ENCODE assay signal across 2 cellular contexts in the genomic region with DNA sequence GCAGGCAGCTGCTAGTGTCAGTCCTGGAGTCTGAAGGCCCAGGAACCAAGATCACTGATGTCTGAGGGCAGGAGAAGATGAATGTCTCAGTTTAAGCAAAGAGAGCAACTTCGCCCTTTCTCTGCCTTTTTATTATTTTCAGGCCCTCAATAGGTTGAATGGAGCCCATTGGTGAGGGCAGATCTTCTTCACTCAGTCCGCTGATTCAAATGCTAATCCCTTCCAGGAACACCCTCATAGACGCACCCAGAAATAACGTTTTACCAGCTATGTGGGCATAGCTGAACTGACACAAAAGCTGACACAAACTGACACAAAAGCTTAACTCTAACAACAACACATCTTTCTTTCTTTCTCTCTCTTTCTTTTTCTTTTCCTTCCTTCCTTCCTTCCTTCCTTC.
TF ChIP-seq lines count a peak whose summit lies in the region.

No MANE protein-coding gene starts in this region.

TF ChIP-seq in H1, 55 proteins besides CTCF, POLR2A, EP300 and RAD21 (continued from another document):
- TF ChIP-seq, protein P1, sequence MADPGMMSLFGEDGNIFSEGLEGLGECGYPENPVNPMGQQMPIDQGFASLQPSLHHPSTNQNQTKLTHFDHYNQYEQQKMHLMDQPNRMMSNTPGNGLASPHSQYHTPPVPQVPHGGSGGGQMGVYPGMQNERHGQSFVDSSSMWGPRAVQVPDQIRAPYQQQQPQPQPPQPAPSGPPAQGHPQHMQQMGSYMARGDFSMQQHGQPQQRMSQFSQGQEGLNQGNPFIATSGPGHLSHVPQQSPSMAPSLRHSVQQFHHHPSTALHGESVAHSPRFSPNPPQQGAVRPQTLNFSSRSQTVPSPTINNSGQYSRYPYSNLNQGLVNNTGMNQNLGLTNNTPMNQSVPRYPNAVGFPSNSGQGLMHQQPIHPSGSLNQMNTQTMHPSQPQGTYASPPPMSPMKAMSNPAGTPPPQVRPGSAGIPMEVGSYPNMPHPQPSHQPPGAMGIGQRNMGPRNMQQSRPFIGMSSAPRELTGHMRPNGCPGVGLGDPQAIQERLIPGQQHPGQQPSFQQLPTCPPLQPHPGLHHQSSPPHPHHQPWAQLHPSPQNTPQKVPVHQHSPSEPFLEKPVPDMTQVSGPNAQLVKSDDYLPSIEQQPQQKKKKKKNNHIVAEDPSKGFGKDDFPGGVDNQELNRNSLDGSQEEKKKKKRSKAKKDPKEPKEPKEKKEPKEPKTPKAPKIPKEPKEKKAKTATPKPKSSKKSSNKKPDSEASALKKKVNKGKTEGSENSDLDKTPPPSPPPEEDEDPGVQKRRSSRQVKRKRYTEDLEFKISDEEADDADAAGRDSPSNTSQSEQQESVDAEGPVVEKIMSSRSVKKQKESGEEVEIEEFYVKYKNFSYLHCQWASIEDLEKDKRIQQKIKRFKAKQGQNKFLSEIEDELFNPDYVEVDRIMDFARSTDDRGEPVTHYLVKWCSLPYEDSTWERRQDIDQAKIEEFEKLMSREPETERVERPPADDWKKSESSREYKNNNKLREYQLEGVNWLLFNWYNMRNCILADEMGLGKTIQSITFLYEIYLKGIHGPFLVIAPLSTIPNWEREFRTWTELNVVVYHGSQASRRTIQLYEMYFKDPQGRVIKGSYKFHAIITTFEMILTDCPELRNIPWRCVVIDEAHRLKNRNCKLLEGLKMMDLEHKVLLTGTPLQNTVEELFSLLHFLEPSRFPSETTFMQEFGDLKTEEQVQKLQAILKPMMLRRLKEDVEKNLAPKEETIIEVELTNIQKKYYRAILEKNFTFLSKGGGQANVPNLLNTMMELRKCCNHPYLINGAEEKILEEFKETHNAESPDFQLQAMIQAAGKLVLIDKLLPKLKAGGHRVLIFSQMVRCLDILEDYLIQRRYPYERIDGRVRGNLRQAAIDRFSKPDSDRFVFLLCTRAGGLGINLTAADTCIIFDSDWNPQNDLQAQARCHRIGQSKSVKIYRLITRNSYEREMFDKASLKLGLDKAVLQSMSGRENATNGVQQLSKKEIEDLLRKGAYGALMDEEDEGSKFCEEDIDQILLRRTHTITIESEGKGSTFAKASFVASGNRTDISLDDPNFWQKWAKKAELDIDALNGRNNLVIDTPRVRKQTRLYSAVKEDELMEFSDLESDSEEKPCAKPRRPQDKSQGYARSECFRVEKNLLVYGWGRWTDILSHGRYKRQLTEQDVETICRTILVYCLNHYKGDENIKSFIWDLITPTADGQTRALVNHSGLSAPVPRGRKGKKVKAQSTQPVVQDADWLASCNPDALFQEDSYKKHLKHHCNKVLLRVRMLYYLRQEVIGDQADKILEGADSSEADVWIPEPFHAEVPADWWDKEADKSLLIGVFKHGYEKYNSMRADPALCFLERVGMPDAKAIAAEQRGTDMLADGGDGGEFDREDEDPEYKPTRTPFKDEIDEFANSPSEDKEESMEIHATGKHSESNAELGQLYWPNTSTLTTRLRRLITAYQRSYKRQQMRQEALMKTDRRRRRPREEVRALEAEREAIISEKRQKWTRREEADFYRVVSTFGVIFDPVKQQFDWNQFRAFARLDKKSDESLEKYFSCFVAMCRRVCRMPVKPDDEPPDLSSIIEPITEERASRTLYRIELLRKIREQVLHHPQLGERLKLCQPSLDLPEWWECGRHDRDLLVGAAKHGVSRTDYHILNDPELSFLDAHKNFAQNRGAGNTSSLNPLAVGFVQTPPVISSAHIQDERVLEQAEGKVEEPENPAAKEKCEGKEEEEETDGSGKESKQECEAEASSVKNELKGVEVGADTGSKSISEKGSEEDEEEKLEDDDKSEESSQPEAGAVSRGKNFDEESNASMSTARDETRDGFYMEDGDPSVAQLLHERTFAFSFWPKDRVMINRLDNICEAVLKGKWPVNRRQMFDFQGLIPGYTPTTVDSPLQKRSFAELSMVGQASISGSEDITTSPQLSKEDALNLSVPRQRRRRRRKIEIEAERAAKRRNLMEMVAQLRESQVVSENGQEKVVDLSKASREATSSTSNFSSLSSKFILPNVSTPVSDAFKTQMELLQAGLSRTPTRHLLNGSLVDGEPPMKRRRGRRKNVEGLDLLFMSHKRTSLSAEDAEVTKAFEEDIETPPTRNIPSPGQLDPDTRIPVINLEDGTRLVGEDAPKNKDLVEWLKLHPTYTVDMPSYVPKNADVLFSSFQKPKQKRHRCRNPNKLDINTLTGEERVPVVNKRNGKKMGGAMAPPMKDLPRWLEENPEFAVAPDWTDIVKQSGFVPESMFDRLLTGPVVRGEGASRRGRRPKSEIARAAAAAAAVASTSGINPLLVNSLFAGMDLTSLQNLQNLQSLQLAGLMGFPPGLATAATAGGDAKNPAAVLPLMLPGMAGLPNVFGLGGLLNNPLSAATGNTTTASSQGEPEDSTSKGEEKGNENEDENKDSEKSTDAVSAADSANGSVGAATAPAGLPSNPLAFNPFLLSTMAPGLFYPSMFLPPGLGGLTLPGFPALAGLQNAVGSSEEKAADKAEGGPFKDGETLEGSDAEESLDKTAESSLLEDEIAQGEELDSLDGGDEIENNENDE (IDR thresholded peaks at IDR 0.05; ENCODE audit: insufficient replicate concordance, low read length) = no peak
- no peak for TF ChIP-seq NANOG (IDR thresholded peaks at IDR 0.05; ENCODE audit: insufficient read depth, low read depth, low read length, poor library complexity, severe bottlenecking)
- TF ChIP-seq PHF8 (conservative IDR thresholded peaks at IDR 0.05; ENCODE audit: low read depth, low read length) = no peak
TF ChIP-seq in H1: peak in this region for 0.

TF ChIP-seq in HEK293T, 16 proteins besides CTCF, POLR2A, EP300 and RAD21 (continued from another document):
- TF ChIP-seq BHLHE40 (IDR thresholded peaks at IDR 0.05; ENCODE audit: borderline replicate concordance) (no peak), L3MBTL2 (conservative IDR thresholded peaks at IDR 0.05) (no peak), CTBP1 (IDR thresholded peaks at IDR 0.05; ENCODE audit: borderline replicate concordance) (no peak), NFRKB (IDR thresholded peaks at IDR 0.05) (no peak)
- TF ChIP-seq, protein P2, sequence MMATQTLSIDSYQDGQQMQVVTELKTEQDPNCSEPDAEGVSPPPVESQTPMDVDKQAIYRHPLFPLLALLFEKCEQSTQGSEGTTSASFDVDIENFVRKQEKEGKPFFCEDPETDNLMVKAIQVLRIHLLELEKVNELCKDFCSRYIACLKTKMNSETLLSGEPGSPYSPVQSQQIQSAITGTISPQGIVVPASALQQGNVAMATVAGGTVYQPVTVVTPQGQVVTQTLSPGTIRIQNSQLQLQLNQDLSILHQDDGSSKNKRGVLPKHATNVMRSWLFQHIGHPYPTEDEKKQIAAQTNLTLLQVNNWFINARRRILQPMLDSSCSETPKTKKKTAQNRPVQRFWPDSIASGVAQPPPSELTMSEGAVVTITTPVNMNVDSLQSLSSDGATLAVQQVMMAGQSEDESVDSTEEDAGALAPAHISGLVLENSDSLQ (IDR thresholded peaks at IDR 0.05) = no peak
